ENCODE assay signal across 1 cellular context in genomic region chr3:139260793-139261736, GRCh38.
TF ChIP-seq lines count a peak whose summit lies in the region.

No MANE protein-coding gene starts in this region.

TF ChIP-seq in GM23338, 12 proteins besides CTCF, POLR2A, EP300 and RAD21 (continued from another document):
- TF ChIP-seq ZNF462 (CRISPR knock-in tag; IDR thresholded peaks at IDR 0.05), result no peak
- no peak for TF ChIP-seq NANOG (IDR thresholded peaks at IDR 0.05; ENCODE audit: borderline replicate concordance)
- no peak for TF ChIP-seq POLR2AphosphoS5 (IDR thresholded peaks at IDR 0.05; ENCODE audit: low read depth)
